15 cellular contexts compared by ENCODE assay signal in genomic region chr10:90993340-90993739, GRCh38.
DNase-seq lines count a peak whose midpoint lies in the region; ATAC-seq and TF ChIP-seq lines count a peak whose summit lies in the region.
"Had no signal": no experiment of that assay in that cellular context is flagged by ENCODE, and none has a peak within 500 bp of the region (broad histone marks: within the 10 kb centered on the region; RNA-seq: fewer than 3 reads in every experiment).

No MANE protein-coding gene starts in this region.

- intact Hi-C loops in left ventricle myocardium inferior (cut with micrococcal nuclease) (no loop called here), left cardiac atrium (cut with DNase I) (no loop called here)

- no peaks in the 10 kb centered on the region for H3K36me3 Mint-ChIP-seq in activated naive CD8-positive, alpha-beta T cell
- peaks cover 12% of the 10 kb centered on the region for H3K36me3 Mint-ChIP-seq in stimulated activated memory B cell treated with anti-CD40 and anti-IgM and Interleukin-4, amounts not matched to agents 10 μg/mL and 1 μg/mL and 100 μg/mL, for 72 hours

- peaks cover 4% of the 10 kb centered on the region for H3K4me1 Mint-ChIP-seq in activated naive CD8-positive, alpha-beta T cell (ENCODE audit: low read depth)
- peaks cover 40% of the 10 kb centered on the region for H3K4me1 Mint-ChIP-seq in stimulated activated memory B cell treated with anti-CD40 and anti-IgM and Interleukin-4, amounts not matched to agents 10 μg/mL and 1 μg/mL and 100 μg/mL, for 72 hours
- H3K4me1 Mint-ChIP-seq: activated CD4-positive, alpha-beta T cell treated with anti-CD3 and anti-CD28 coated beads, Interleukin-2, amount 10 ng/mL, durations not matched to agents 7 days and 5 days had no signal

- no peaks in the 10 kb centered on the region for H3K9me3 ChIP-seq in left ventricle myocardium inferior (replicated peaks)
- H3K9me3 ChIP-seq: A549, heart left ventricle, lower lobe of right lung had no signal

- no peak for ATAC-seq in left cardiac atrium
- ATAC-seq in HG02885 (IDR thresholded peaks at IDR 0.05; ENCODE audit: poor library complexity, unreplicated experiment) = peak; percentile 53
- peak; percentile 74 for ATAC-seq in stimulated activated memory B cell treated with anti-CD40 and anti-IgM and Interleukin-4, amounts not matched to agents 10 μg/mL and 1 μg/mL and 100 μg/mL, for 72 hours
- ATAC-seq: A549, lower lobe of right lung had no signal

- no peaks in the 10 kb centered on the region for H3K27me3 ChIP-seq in left ventricle myocardium inferior (ENCODE audit: low read depth)
- H3K27me3 ChIP-seq: heart left ventricle had no signal

- DNase-seq in left ventricle myocardium inferior = no peak
- DNase-seq in left cardiac atrium = no peak
- DNase-seq in erythroblast (lab: John Stamatoyannopoulos, UW) = no peak
- DNase-seq in stimulated activated CD4-positive, alpha-beta T cell treated with anti-CD3 and anti-CD28 coated beads, Interleukin-15, amount 100 ng/mL, for 24 hours = no peak
- DNase-seq in NCI-H1930 (lab: John Stamatoyannopoulos, UW) = no peak
- DNase-seq: activated CD4-positive, alpha-beta T cell treated with anti-CD3 and anti-CD28 coated beads, Interleukin-2, amount 10 ng/mL, durations not matched to agents 7 days and 5 days; activated naive CD4-positive, alpha-beta T cell treated with anti-CD3 and anti-CD28 coated beads for 36 hours; heart left ventricle; lower lobe of right lung; NCI-H1694; stimulated activated CD4-positive, alpha-beta T cell treated with anti-CD3 and anti-CD28 coated beads, Interleukin-4, amount 100 ng/mL, for 1 hour had no signal

- no peak for TF ChIP-seq CTCF in left ventricle myocardium inferior (IDR thresholded peaks at IDR 0.05; ENCODE audit: borderline replicate concordance)

- no peaks in the 10 kb centered on the region for H3K9me3 Mint-ChIP-seq in activated naive CD8-positive, alpha-beta T cell (ENCODE audit: low read depth)
- no peaks in the 10 kb centered on the region for H3K9me3 Mint-ChIP-seq in stimulated activated memory B cell treated with anti-CD40 and anti-IgM and Interleukin-4, amounts not matched to agents 10 μg/mL and 1 μg/mL and 100 μg/mL, for 72 hours
- H3K9me3 Mint-ChIP-seq: activated CD4-positive, alpha-beta T cell treated with anti-CD3 and anti-CD28 coated beads, Interleukin-2, amount 10 ng/mL, durations not matched to agents 7 days and 5 days; activated naive CD4-positive, alpha-beta T cell treated with anti-CD3 and anti-CD28 coated beads for 36 hours had no signal

- no peak for TF ChIP-seq POLR2A in erythroblast (IDR thresholded peaks at IDR 0.05; ENCODE audit: low read length)

- H3K4me3 Mint-ChIP-seq in activated naive CD8-positive, alpha-beta T cell = no peak overlapping the region
- peak overlapping the region; percentile 70 for H3K4me3 Mint-ChIP-seq in stimulated activated memory B cell treated with anti-CD40 and anti-IgM and Interleukin-4, amounts not matched to agents 10 μg/mL and 1 μg/mL and 100 μg/mL, for 72 hours
- H3K4me3 Mint-ChIP-seq: activated CD4-positive, alpha-beta T cell treated with anti-CD3 and anti-CD28 coated beads, Interleukin-2, amount 10 ng/mL, durations not matched to agents 7 days and 5 days; activated naive CD4-positive, alpha-beta T cell treated with anti-CD3 and anti-CD28 coated beads for 36 hours had no signal

- H3K27ac Mint-ChIP-seq in activated naive CD8-positive, alpha-beta T cell = peak overlapping the region; percentile 47
- peak overlapping the region; percentile 96 for H3K27ac Mint-ChIP-seq in stimulated activated memory B cell treated with anti-CD40 and anti-IgM and Interleukin-4, amounts not matched to agents 10 μg/mL and 1 μg/mL and 100 μg/mL, for 72 hours
- H3K27ac Mint-ChIP-seq: activated CD4-positive, alpha-beta T cell treated with anti-CD3 and anti-CD28 coated beads, Interleukin-2, amount 10 ng/mL, durations not matched to agents 7 days and 5 days; activated naive CD4-positive, alpha-beta T cell treated with anti-CD3 and anti-CD28 coated beads for 36 hours had no signal

- no peak overlapping the region for H3K4me3 ChIP-seq in left ventricle myocardium inferior
- H3K4me3 ChIP-seq: A549, heart left ventricle, lower lobe of right lung had no signal

- peak overlapping the region; percentile 12 for H3K27ac ChIP-seq in left ventricle myocardium inferior (replicated peaks)
- H3K27ac ChIP-seq: A549, lower lobe of right lung had no signal

- no peaks in the 10 kb centered on the region for H3K27me3 Mint-ChIP-seq in activated naive CD8-positive, alpha-beta T cell
- no peaks in the 10 kb centered on the region for H3K27me3 Mint-ChIP-seq in stimulated activated memory B cell treated with anti-CD40 and anti-IgM and Interleukin-4, amounts not matched to agents 10 μg/mL and 1 μg/mL and 100 μg/mL, for 72 hours

- H3K36me3 ChIP-seq in left ventricle myocardium inferior = no peaks in the 10 kb centered on the region
- H3K36me3 ChIP-seq: heart left ventricle, lower lobe of right lung had no signal

- H3K4me1 ChIP-seq in left ventricle myocardium inferior = peaks cover 21% of the 10 kb centered on the region
- H3K4me1 ChIP-seq: A549 had no signal

Comparison
In these comparisons a context has a peak if more than half of its experiments do, and no peak if none do; other contexts are left out.
1. ATAC-seq: peak in HG02885 (single experiment) and stimulated activated memory B cell treated with anti-CD40 and anti-IgM and Interleukin-4, amounts not matched to agents 10 μg/mL and 1 μg/mL and 100 μg/mL, for 72 hours (single experiment); none in left cardiac atrium (0 of 2).